In genomic region chr1:15245593-15246325, GRCh38 we compare ENCODE assay signal across 12 cellular contexts. TPM values are rescaled to one million over a fixed set of nuclear protein-coding genes. Genes with fewer than 3 reads are reported as not detected.
A peak's percentile ranks its signal among the peaks of the same experiment; 100 is the strongest.
DNase-seq lines count a peak whose midpoint lies in the region; ATAC-seq and TF ChIP-seq lines count a peak whose summit lies in the region.
"Had no signal": no experiment of that assay in that cellular context is flagged by ENCODE, and none has a peak within 500 bp of the region (broad histone marks: within the 10 kb centered on the region; RNA-seq: fewer than 3 reads in every experiment).

No MANE protein-coding gene starts in this region.

- no peak overlapping the region for H3K27ac Mint-ChIP-seq in activated naive CD8-positive, alpha-beta T cell
- H3K27ac Mint-ChIP-seq in activated naive CD8-positive, alpha-beta T cell treated with anti-CD3 and anti-CD28 coated beads, Interleukin-2, amount 50 U/mL, for 24 hours: no peak overlapping the region
- no peak overlapping the region for H3K27ac Mint-ChIP-seq in activated naive CD8-positive, alpha-beta T cell treated with anti-CD3 and anti-CD28 coated beads for 36 hours
- H3K27ac Mint-ChIP-seq: stimulated activated memory B cell treated with anti-CD40 and anti-IgM and Interleukin-4, amounts not matched to agents 10 μg/mL and 1 μg/mL and 100 μg/mL, for 72 hours had no signal

- in situ Hi-C loops in transverse colon (cut with MboI; ENCODE audit: low pct_ligation_motif_present in 1 of 4, low pct_unique_long_range_greater_than_20kb in 1 of 4, low sequenced_read_pairs in 3 of 4): no loop called here

- peaks cover 4% of the 10 kb centered on the region for H3K36me3 Mint-ChIP-seq in activated naive CD8-positive, alpha-beta T cell
- H3K36me3 Mint-ChIP-seq in activated naive CD8-positive, alpha-beta T cell treated with anti-CD3 and anti-CD28 coated beads, Interleukin-2, amount 50 U/mL, for 24 hours (ENCODE audit: low read depth): peaks cover 13% of the 10 kb centered on the region
- peaks cover 31% of the 10 kb centered on the region for H3K36me3 Mint-ChIP-seq in activated naive CD8-positive, alpha-beta T cell treated with anti-CD3 and anti-CD28 coated beads for 36 hours
- H3K36me3 Mint-ChIP-seq: stimulated activated memory B cell treated with anti-CD40 and anti-IgM and Interleukin-4, amounts not matched to agents 10 μg/mL and 1 μg/mL and 100 μg/mL, for 72 hours had no signal

- 52% methylated on average over 10 of the region's 10 CpGs for WGBS in hepatocyte (ENCODE audit: low lambda C conversion rate, missing lambda C conversion rate)
- 57 to 90% methylated on average over 2 to 10 of the region's 10 CpGs for WGBS in transverse colon (ENCODE audit: low coverage in 1 of 2), 2 donors

- peaks cover 27% of the 10 kb centered on the region for H3K27me3 Mint-ChIP-seq in activated naive CD8-positive, alpha-beta T cell
- peaks cover 58% of the 10 kb centered on the region for H3K27me3 Mint-ChIP-seq in activated naive CD8-positive, alpha-beta T cell treated with anti-CD3 and anti-CD28 coated beads, Interleukin-2, amount 50 U/mL, for 24 hours
- H3K27me3 Mint-ChIP-seq in activated naive CD8-positive, alpha-beta T cell treated with anti-CD3 and anti-CD28 coated beads for 36 hours: peaks cover 69% of the 10 kb centered on the region

- no peaks in the 10 kb centered on the region for H3K9me3 ChIP-seq in hepatocyte (ENCODE audit: low read depth)
- H3K9me3 ChIP-seq in transverse colon: no peaks in the 10 kb centered on the region

- peaks cover 51% of the 10 kb centered on the region for H3K4me1 Mint-ChIP-seq in activated naive CD8-positive, alpha-beta T cell (ENCODE audit: low read depth)
- H3K4me1 Mint-ChIP-seq in activated naive CD8-positive, alpha-beta T cell treated with anti-CD3 and anti-CD28 coated beads, Interleukin-2, amount 50 U/mL, for 24 hours: peaks cover 55% of the 10 kb centered on the region
- peaks cover 47% of the 10 kb centered on the region for H3K4me1 Mint-ChIP-seq in activated naive CD8-positive, alpha-beta T cell treated with anti-CD3 and anti-CD28 coated beads for 36 hours

- no peak for TF ChIP-seq EP300 in transverse colon (IDR thresholded peaks at IDR 0.05; ENCODE audit: low read depth)

- H3K36me3 ChIP-seq in hepatocyte (replicated peaks; ENCODE audit: insufficient read depth, low read depth) (no peaks in the 10 kb centered on the region), transverse colon (no peaks in the 10 kb centered on the region)
- H3K36me3 ChIP-seq: spleen had no signal

- intact Hi-C loops in transverse colon (cut with DNase I; ENCODE audit: low total_unique reads): no loop called here

- H3K4me2 ChIP-seq in hepatocyte: peak overlapping the region; percentile 93

- no peak for TF ChIP-seq POLR2A in transverse colon (IDR thresholded peaks at IDR 0.05)

- H3K4me1 ChIP-seq in hepatocyte (ENCODE audit: insufficient read depth) (peaks cover 15% of the 10 kb centered on the region), transverse colon (peaks cover 6 to 49% (median 9%) of the 10 kb centered on the region in 4 donors)

- no peaks in the 10 kb centered on the region for H4K20me1 ChIP-seq in hepatocyte (ENCODE audit: insufficient read depth, poor library complexity, severe bottlenecking)

- peak overlapping the region; percentile 35 for H3K27ac ChIP-seq in hepatocyte
- H3K27ac ChIP-seq in transverse colon: peak overlapping the region; percentile 51 to 68 (median 60)

- no peak for DNase-seq in activated naive CD8-positive, alpha-beta T cell treated with anti-CD3 and anti-CD28 coated beads, Interleukin-2, amount 50 U/mL, for 24 hours
- no peak for DNase-seq in activated naive CD8-positive, alpha-beta T cell treated with anti-CD3 and anti-CD28 coated beads for 36 hours
- DNase-seq in hepatocyte (ENCODE audit: low spot score) (peak; percentile 44), transverse colon (no peak), activated gamma-delta T cell treated with Interleukin-2 at 50 U/mL for 16 hours (no peak)
- DNase-seq in activated CD8-positive, alpha-beta memory T cell treated with anti-CD3 and anti-CD28 coated beads, Interleukin-2, amount 50 U/mL, for 48 hours: no peak
- DNase-seq: activated naive CD4-positive, alpha-beta T cell; spleen had no signal

- no peaks in the 10 kb centered on the region for H3K79me2 ChIP-seq in hepatocyte

- H3K27me3 ChIP-seq in hepatocyte (peaks cover 5% of the 10 kb centered on the region), transverse colon (no peaks in the 10 kb centered on the region)

- H3K9me2 ChIP-seq in hepatocyte (replicated peaks; ENCODE audit: insufficient read depth): no peaks in the 10 kb centered on the region

- H2AFZ ChIP-seq in hepatocyte: no peak overlapping the region

- H3K4me3 ChIP-seq in hepatocyte: no peak overlapping the region
- H3K4me3 ChIP-seq in transverse colon: no peak overlapping the region
- H3K4me3 ChIP-seq: lung had no signal

- no peak for ATAC-seq in activated naive CD8-positive, alpha-beta T cell treated with anti-CD3 and anti-CD28 coated beads, Interleukin-2, amount 50 U/mL, for 24 hours
- no peak for ATAC-seq in HG02885 (IDR thresholded peaks at IDR 0.05; ENCODE audit: poor library complexity, unreplicated experiment)
- ATAC-seq: stimulated activated memory B cell treated with anti-CD40 and anti-IgM and Interleukin-4, amounts not matched to agents 10 μg/mL and 1 μg/mL and 100 μg/mL, for 72 hours had no signal

- H3K9me3 Mint-ChIP-seq in activated naive CD8-positive, alpha-beta T cell (ENCODE audit: low read depth): no peaks in the 10 kb centered on the region
- H3K9me3 Mint-ChIP-seq in activated naive CD8-positive, alpha-beta T cell treated with anti-CD3 and anti-CD28 coated beads, Interleukin-2, amount 50 U/mL, for 24 hours: peaks cover 10% of the 10 kb centered on the region
- peaks cover 30% of the 10 kb centered on the region for H3K9me3 Mint-ChIP-seq in activated naive CD8-positive, alpha-beta T cell treated with anti-CD3 and anti-CD28 coated beads for 36 hours

- no peak for TF ChIP-seq CTCF in hepatocyte (IDR thresholded peaks at IDR 0.05; ENCODE audit: poor library complexity)
- no peak for TF ChIP-seq CTCF in transverse colon (IDR thresholded peaks at IDR 0.05)

- peak overlapping the region; percentile 61 for H3K4me3 Mint-ChIP-seq in activated naive CD8-positive, alpha-beta T cell
- no peak overlapping the region for H3K4me3 Mint-ChIP-seq in activated naive CD8-positive, alpha-beta T cell treated with anti-CD3 and anti-CD28 coated beads, Interleukin-2, amount 50 U/mL, for 24 hours
- peak overlapping the region; percentile 22 for H3K4me3 Mint-ChIP-seq in activated naive CD8-positive, alpha-beta T cell treated with anti-CD3 and anti-CD28 coated beads for 36 hours
- H3K4me3 Mint-ChIP-seq: stimulated activated memory B cell treated with anti-CD40 and anti-IgM and Interleukin-4, amounts not matched to agents 10 μg/mL and 1 μg/mL and 100 μg/mL, for 72 hours had no signal

RNA-seq across cellular contexts. Expression of gene FHAD1, which starts 1.3 kb away (rescaled TPM):
- total RNA-seq in activated naive CD8-positive, alpha-beta T cell treated with anti-CD3 and anti-CD28 coated beads for 36 hours: under 1 TPM; 0.49 to 0.70 TPM
- total RNA-seq in hepatocyte (0.13 and 0.24 TPM in 2 replicates), transverse colon (under 1 TPM in 2 of 4 donors, not detected in 2; 0.75 to 0.82 TPM)
- 0.16 and 0.68 TPM in 2 replicates for polyA plus RNA-seq in hepatocyte
